10 cellular contexts compared by ENCODE assay signal in genomic region chr6:139736507-139736906, GRCh38.
DNase-seq lines count a peak whose midpoint lies in the region; ATAC-seq and TF ChIP-seq lines count a peak whose summit lies in the region.
"Had no signal": no experiment of that assay in that cellular context is flagged by ENCODE, and none has a peak within 500 bp of the region (broad histone marks: within the 10 kb centered on the region; RNA-seq: fewer than 3 reads in every experiment).

No MANE protein-coding gene starts in this region.

- no peaks in the 10 kb centered on the region for H3K4me1 Mint-ChIP-seq in activated T-cell treated with anti-CD3 and anti-CD28 coated beads, Interleukin-2, amount 50 U/mL, for 4 hours (ENCODE audit: low read depth)

- peaks cover 12% of the 10 kb centered on the region for H3K27me3 Mint-ChIP-seq in activated T-cell treated with anti-CD3 and anti-CD28 coated beads, Interleukin-2, amount 50 U/mL, for 4 hours (ENCODE audit: low read depth)

- no peak for TF ChIP-seq CTCF in GM20000 (IDR thresholded peaks at IDR 0.05; ENCODE audit: extremely low read depth, missing control alignments)

- DNase-seq in DMS79 treated with DMSO at 0.1 percent for 48 hours (lab: John Stamatoyannopoulos, UW) (peak; percentile 32), DMS79 (lab: John Stamatoyannopoulos, UW) (no peak), NOMO-1 treated with DMSO at 0.1 percent for 48 hours (lab: John Stamatoyannopoulos, UW; ENCODE audit: unreplicated experiment) (peak; percentile 72), GM20000 (ENCODE audit: low spot score) (no peak), hepatic stellate cell (ENCODE audit: low spot score) (no peak), superior temporal gyrus (ENCODE audit: extremely low spot score) (no peak)
- no peak for DNase-seq in activated T-cell treated with anti-CD3 and anti-CD28 coated beads, Interleukin-2, amount 50 U/mL, for 4 hours
- DNase-seq: NCI-H1105 had no signal

- H3K4me3 Mint-ChIP-seq in activated T-cell treated with anti-CD3 and anti-CD28 coated beads, Interleukin-2, amount 50 U/mL, for 4 hours: no peak overlapping the region
- H3K4me3 Mint-ChIP-seq: mesothelial cell of epicardium had no signal

- H3K36me3 Mint-ChIP-seq in activated T-cell treated with anti-CD3 and anti-CD28 coated beads, Interleukin-2, amount 50 U/mL, for 4 hours (ENCODE audit: insufficient read depth): no peaks in the 10 kb centered on the region
- H3K36me3 Mint-ChIP-seq: mesothelial cell of epicardium had no signal

- peak; percentile 79 for ATAC-seq in HG03045 (IDR thresholded peaks at IDR 0.05; ENCODE audit: unreplicated experiment)
- ATAC-seq in activated T-cell treated with anti-CD3 and anti-CD28 coated beads, Interleukin-2, amount 50 U/mL, for 4 hours: no peak

- H3K9me3 Mint-ChIP-seq in activated T-cell treated with anti-CD3 and anti-CD28 coated beads, Interleukin-2, amount 50 U/mL, for 4 hours: no peaks in the 10 kb centered on the region

Comparison
In these comparisons a context has a peak if more than half of its experiments do, and no peak if none do; other contexts are left out.
1. DNase-seq: peak in DMS79 treated with DMSO at 0.1 percent for 48 hours (single experiment) and NOMO-1 treated with DMSO at 0.1 percent for 48 hours (single experiment); none in DMS79 (single experiment), GM20000 (single experiment), hepatic stellate cell (single experiment), activated T-cell treated with anti-CD3 and anti-CD28 coated beads, Interleukin-2, amount 50 U/mL, for 4 hours (single experiment) and superior temporal gyrus (single experiment).